Comparison of ENCODE assay signal across 12 cellular contexts in genomic region chr1:79128726-79129125, GRCh38.
DNase-seq lines count a peak whose midpoint lies in the region; ATAC-seq and TF ChIP-seq lines count a peak whose summit lies in the region.
"Had no signal": no experiment of that assay in that cellular context is flagged by ENCODE, and none has a peak within 500 bp of the region (broad histone marks: within the 10 kb centered on the region; RNA-seq: fewer than 3 reads in every experiment).

No MANE protein-coding gene starts in this region.

- H3K27me3 ChIP-seq in CD8-positive, alpha-beta T cell (ENCODE audit: insufficient read depth, low read length) = no peaks in the 10 kb centered on the region
- H3K27me3 ChIP-seq in naive thymus-derived CD4-positive, alpha-beta T cell (ENCODE audit: control insufficient read depth in 2 of 2, insufficient read depth in 2 of 2, low read length in 2 of 2) = no peaks in the 10 kb centered on the region
- H3K27me3 ChIP-seq: tibial artery had no signal

- H3K27me3 Mint-ChIP-seq in HFFc6 (ENCODE audit: insufficient read depth) = no peaks in the 10 kb centered on the region
- H3K27me3 Mint-ChIP-seq in CD8-positive, alpha-beta T cell (ENCODE audit: low read depth) = no peaks in the 10 kb centered on the region
- no peaks in the 10 kb centered on the region for H3K27me3 Mint-ChIP-seq in naive thymus-derived CD4-positive, alpha-beta T cell
- H3K27me3 Mint-ChIP-seq: activated CD4-positive, alpha-beta T cell treated with anti-CD3 and anti-CD28 coated beads for 36 hours; activated naive CD4-positive, alpha-beta T cell treated with anti-CD3 and anti-CD28 coated beads, Interleukin-2, amount 50 U/mL, for 24 hours; CD8-positive, alpha-beta memory T cell had no signal

- intact Hi-C loops in CD8-positive, alpha-beta T cell (cut with DNase I, micrococcal nuclease) = no loop called here
- intact Hi-C loops in naive thymus-derived CD4-positive, alpha-beta T cell (cut with micrococcal nuclease) = no loop called here

- no peak overlapping the region for H3K4me3 ChIP-seq in CD8-positive, alpha-beta T cell (ENCODE audit: low read depth, low read length)
- H3K4me3 ChIP-seq in naive thymus-derived CD4-positive, alpha-beta T cell (ENCODE audit: low read length) = no peak overlapping the region
- H3K4me3 ChIP-seq: tibial artery had no signal

- H3K9me3 ChIP-seq in CD8-positive, alpha-beta T cell (ENCODE audit: low read length) = no peaks in the 10 kb centered on the region
- no peaks in the 10 kb centered on the region for H3K9me3 ChIP-seq in naive thymus-derived CD4-positive, alpha-beta T cell (ENCODE audit: control insufficient read depth in 2 of 3, low read length in 3 of 3)
- H3K9me3 ChIP-seq: tibial artery had no signal

- POLR2A ChIA-PET in CD8-positive, alpha-beta T cell (lab: Charles Lee) = no interaction called here
- POLR2A ChIA-PET in naive thymus-derived CD4-positive, alpha-beta T cell (lab: Charles Lee) = no interaction called here

- no peaks in the 10 kb centered on the region for H3K9me3 Mint-ChIP-seq in HFFc6
- peaks cover 10% of the 10 kb centered on the region for H3K9me3 Mint-ChIP-seq in CD8-positive, alpha-beta T cell
- H3K9me3 Mint-ChIP-seq in naive thymus-derived CD4-positive, alpha-beta T cell = peaks cover 0 to 16% (median 2%) of the 10 kb centered on the region in 11 donors

- H3K36me3 ChIP-seq in CD8-positive, alpha-beta T cell (ENCODE audit: insufficient read depth, low read length) = no peaks in the 10 kb centered on the region
- H3K36me3 ChIP-seq in naive thymus-derived CD4-positive, alpha-beta T cell (ENCODE audit: control insufficient read depth in 2 of 3, insufficient read depth in 3 of 3, low read length in 3 of 3) = no peaks in the 10 kb centered on the region
- H3K36me3 ChIP-seq: tibial artery had no signal

- H3K27ac ChIP-seq in CD8-positive, alpha-beta T cell (ENCODE audit: low read depth, low read length) = no peak overlapping the region
- H3K27ac ChIP-seq in naive thymus-derived CD4-positive, alpha-beta T cell (ENCODE audit: low read depth, low read length) = no peak overlapping the region
- H3K27ac ChIP-seq: tibial artery had no signal

- CTCF ChIA-PET in CD8-positive, alpha-beta T cell (lab: Charles Lee) = no interaction called here
- CTCF ChIA-PET in naive thymus-derived CD4-positive, alpha-beta T cell (lab: Charles Lee) = no interaction called here

- H3K4me1 Mint-ChIP-seq in HFFc6 (ENCODE audit: low read depth) = peaks cover 21% of the 10 kb centered on the region
- no peaks in the 10 kb centered on the region for H3K4me1 Mint-ChIP-seq in CD8-positive, alpha-beta T cell (ENCODE audit: low read depth)
- H3K4me1 Mint-ChIP-seq in naive thymus-derived CD4-positive, alpha-beta T cell = no peaks in the 10 kb centered on the region
- H3K4me1 Mint-ChIP-seq: activated CD4-positive, alpha-beta T cell treated with anti-CD3 and anti-CD28 coated beads for 36 hours; activated naive CD4-positive, alpha-beta T cell treated with anti-CD3 and anti-CD28 coated beads, Interleukin-2, amount 50 U/mL, for 24 hours; CD8-positive, alpha-beta memory T cell had no signal

- H3K4me3 Mint-ChIP-seq in HFFc6 = peak overlapping the region; percentile 45
- no peak overlapping the region for H3K4me3 Mint-ChIP-seq in CD8-positive, alpha-beta T cell
- no peak overlapping the region for H3K4me3 Mint-ChIP-seq in naive thymus-derived CD4-positive, alpha-beta T cell
- H3K4me3 Mint-ChIP-seq: activated CD4-positive, alpha-beta T cell treated with anti-CD3 and anti-CD28 coated beads for 36 hours; activated naive CD4-positive, alpha-beta T cell treated with anti-CD3 and anti-CD28 coated beads, Interleukin-2, amount 50 U/mL, for 24 hours; CD8-positive, alpha-beta memory T cell had no signal

- no peaks in the 10 kb centered on the region for H3K36me3 Mint-ChIP-seq in HFFc6 (ENCODE audit: low read depth)
- H3K36me3 Mint-ChIP-seq in CD8-positive, alpha-beta T cell = no peaks in the 10 kb centered on the region
- no peaks in the 10 kb centered on the region for H3K36me3 Mint-ChIP-seq in naive thymus-derived CD4-positive, alpha-beta T cell
- H3K36me3 Mint-ChIP-seq: activated naive CD4-positive, alpha-beta T cell treated with anti-CD3 and anti-CD28 coated beads, Interleukin-2, amount 50 U/mL, for 24 hours; CD8-positive, alpha-beta memory T cell had no signal

- no peak for TF ChIP-seq CTCF in HFFc6 (IDR thresholded peaks at IDR 0.05)
- no peak for TF ChIP-seq CTCF in CD8-positive, alpha-beta T cell (IDR thresholded peaks at IDR 0.05)

- H3K4me1 ChIP-seq in CD8-positive, alpha-beta T cell (ENCODE audit: insufficient read depth, low read length) = no peaks in the 10 kb centered on the region
- no peaks in the 10 kb centered on the region for H3K4me1 ChIP-seq in naive thymus-derived CD4-positive, alpha-beta T cell (ENCODE audit: control insufficient read depth in 2 of 2, insufficient read depth in 2 of 2, low read length in 2 of 2)
- H3K4me1 ChIP-seq: tibial artery had no signal

- DNase-seq in AG08395 (ENCODE audit: low spot score) (peak; percentile 70), HFFc6 (peak; percentile 68), amniotic stem cell (lab: John Stamatoyannopoulos, UW) (peak; percentile 7), iris pigment epithelial cell (ENCODE audit: low read depth) (peak; percentile 93), iPS-NIHi11 (ENCODE audit: low spot score) (no peak)
- no peak for DNase-seq in stimulated activated CD4-positive, alpha-beta T cell treated with anti-CD3 and anti-CD28 coated beads, Interleukin-4, amount 100 ng/mL, for 4 hours
- DNase-seq in CD8-positive, alpha-beta T cell = no peak
- no peak for DNase-seq in naive thymus-derived CD4-positive, alpha-beta T cell
- DNase-seq: activated CD4-positive, alpha-beta T cell treated with anti-CD3 and anti-CD28 coated beads for 36 hours; CD8-positive, alpha-beta memory T cell; tibial artery had no signal

- peak overlapping the region; percentile 36; the same call in 1 of the 2 replicates for H3K27ac Mint-ChIP-seq in HFFc6
- no peak overlapping the region for H3K27ac Mint-ChIP-seq in CD8-positive, alpha-beta T cell
- no peak overlapping the region for H3K27ac Mint-ChIP-seq in naive thymus-derived CD4-positive, alpha-beta T cell
- H3K27ac Mint-ChIP-seq: activated CD4-positive, alpha-beta T cell treated with anti-CD3 and anti-CD28 coated beads for 36 hours; activated naive CD4-positive, alpha-beta T cell treated with anti-CD3 and anti-CD28 coated beads, Interleukin-2, amount 50 U/mL, for 24 hours; CD8-positive, alpha-beta memory T cell had no signal

- no peak for ATAC-seq in CD8-positive, alpha-beta T cell
- no peak for ATAC-seq in naive thymus-derived CD4-positive, alpha-beta T cell
- ATAC-seq: activated CD4-positive, alpha-beta T cell treated with anti-CD3 and anti-CD28 coated beads for 36 hours had no signal

Comparison
In these comparisons a context has a peak if more than half of its experiments do, and no peak if none do; other contexts are left out.
1. DNase-seq: peak in AG08395 (single experiment), HFFc6 (single experiment), amniotic stem cell (single experiment) and iris pigment epithelial cell (single experiment); none in stimulated activated CD4-positive, alpha-beta T cell treated with anti-CD3 and anti-CD28 coated beads, Interleukin-4, amount 100 ng/mL, for 4 hours (0 of 2), iPS-NIHi11 (single experiment), CD8-positive, alpha-beta T cell (0 of 7) and naive thymus-derived CD4-positive, alpha-beta T cell (0 of 9).